In the genomic region with DNA sequence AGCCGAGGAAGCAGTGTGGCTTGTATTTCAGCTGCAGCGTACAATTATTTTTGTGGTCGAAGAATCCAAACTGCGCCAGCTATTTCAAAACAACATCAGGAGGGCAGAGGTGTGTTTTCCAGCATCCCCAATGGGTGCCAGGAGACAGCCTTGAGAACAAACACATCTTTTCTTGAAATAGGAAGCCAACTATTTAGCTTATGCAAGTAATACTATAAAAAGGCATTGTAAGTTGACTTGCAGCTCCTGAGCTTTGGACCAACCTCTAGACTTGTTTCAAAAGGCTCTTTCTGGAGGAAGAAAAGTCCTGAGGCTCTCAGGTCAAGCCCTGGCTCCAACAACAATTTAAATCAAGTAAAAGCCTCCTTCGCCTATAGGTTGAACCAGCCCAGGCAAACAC, we compare ENCODE assay signal across 1 cellular context.
A peak's percentile ranks its signal among the peaks of the same experiment; 100 is the strongest.
TF ChIP-seq lines count a peak whose summit lies in the region.

No MANE protein-coding gene starts in this region.

TF ChIP-seq in HepG2, 621 proteins besides CTCF, POLR2A, EP300 and RAD21 (continued from another document and continues in another):
- TF ChIP-seq, protein P1, sequence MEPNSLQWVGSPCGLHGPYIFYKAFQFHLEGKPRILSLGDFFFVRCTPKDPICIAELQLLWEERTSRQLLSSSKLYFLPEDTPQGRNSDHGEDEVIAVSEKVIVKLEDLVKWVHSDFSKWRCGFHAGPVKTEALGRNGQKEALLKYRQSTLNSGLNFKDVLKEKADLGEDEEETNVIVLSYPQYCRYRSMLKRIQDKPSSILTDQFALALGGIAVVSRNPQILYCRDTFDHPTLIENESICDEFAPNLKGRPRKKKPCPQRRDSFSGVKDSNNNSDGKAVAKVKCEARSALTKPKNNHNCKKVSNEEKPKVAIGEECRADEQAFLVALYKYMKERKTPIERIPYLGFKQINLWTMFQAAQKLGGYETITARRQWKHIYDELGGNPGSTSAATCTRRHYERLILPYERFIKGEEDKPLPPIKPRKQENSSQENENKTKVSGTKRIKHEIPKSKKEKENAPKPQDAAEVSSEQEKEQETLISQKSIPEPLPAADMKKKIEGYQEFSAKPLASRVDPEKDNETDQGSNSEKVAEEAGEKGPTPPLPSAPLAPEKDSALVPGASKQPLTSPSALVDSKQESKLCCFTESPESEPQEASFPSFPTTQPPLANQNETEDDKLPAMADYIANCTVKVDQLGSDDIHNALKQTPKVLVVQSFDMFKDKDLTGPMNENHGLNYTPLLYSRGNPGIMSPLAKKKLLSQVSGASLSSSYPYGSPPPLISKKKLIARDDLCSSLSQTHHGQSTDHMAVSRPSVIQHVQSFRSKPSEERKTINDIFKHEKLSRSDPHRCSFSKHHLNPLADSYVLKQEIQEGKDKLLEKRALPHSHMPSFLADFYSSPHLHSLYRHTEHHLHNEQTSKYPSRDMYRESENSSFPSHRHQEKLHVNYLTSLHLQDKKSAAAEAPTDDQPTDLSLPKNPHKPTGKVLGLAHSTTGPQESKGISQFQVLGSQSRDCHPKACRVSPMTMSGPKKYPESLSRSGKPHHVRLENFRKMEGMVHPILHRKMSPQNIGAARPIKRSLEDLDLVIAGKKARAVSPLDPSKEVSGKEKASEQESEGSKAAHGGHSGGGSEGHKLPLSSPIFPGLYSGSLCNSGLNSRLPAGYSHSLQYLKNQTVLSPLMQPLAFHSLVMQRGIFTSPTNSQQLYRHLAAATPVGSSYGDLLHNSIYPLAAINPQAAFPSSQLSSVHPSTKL (CRISPR knock-in tag; IDR thresholded peaks at IDR 0.05): peak; percentile 61
- TF ChIP-seq, protein P2, sequence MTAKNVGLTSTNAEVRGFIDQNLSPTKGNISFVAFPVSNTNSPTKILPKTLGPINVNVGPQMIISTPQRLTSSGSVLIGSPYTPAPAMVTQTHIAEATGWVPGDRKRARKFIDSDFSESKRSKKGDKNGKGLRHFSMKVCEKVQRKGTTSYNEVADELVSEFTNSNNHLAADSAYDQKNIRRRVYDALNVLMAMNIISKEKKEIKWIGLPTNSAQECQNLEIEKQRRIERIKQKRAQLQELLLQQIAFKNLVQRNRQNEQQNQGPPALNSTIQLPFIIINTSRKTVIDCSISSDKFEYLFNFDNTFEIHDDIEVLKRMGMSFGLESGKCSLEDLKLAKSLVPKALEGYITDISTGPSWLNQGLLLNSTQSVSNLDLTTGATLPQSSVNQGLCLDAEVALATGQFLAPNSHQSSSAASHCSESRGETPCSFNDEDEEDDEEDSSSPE (CRISPR knock-in tag; IDR thresholded peaks at IDR 0.05): no peak
- TF ChIP-seq NFE2L2 (IDR thresholded peaks at IDR 0.05; ENCODE audit: low read length): no peak
- TF ChIP-seq GATAD2A (CRISPR knock-in tag; IDR thresholded peaks at IDR 0.05): peak; percentile 35; the same call in 1 of the 2 replicates
- TF ChIP-seq, protein P3, sequence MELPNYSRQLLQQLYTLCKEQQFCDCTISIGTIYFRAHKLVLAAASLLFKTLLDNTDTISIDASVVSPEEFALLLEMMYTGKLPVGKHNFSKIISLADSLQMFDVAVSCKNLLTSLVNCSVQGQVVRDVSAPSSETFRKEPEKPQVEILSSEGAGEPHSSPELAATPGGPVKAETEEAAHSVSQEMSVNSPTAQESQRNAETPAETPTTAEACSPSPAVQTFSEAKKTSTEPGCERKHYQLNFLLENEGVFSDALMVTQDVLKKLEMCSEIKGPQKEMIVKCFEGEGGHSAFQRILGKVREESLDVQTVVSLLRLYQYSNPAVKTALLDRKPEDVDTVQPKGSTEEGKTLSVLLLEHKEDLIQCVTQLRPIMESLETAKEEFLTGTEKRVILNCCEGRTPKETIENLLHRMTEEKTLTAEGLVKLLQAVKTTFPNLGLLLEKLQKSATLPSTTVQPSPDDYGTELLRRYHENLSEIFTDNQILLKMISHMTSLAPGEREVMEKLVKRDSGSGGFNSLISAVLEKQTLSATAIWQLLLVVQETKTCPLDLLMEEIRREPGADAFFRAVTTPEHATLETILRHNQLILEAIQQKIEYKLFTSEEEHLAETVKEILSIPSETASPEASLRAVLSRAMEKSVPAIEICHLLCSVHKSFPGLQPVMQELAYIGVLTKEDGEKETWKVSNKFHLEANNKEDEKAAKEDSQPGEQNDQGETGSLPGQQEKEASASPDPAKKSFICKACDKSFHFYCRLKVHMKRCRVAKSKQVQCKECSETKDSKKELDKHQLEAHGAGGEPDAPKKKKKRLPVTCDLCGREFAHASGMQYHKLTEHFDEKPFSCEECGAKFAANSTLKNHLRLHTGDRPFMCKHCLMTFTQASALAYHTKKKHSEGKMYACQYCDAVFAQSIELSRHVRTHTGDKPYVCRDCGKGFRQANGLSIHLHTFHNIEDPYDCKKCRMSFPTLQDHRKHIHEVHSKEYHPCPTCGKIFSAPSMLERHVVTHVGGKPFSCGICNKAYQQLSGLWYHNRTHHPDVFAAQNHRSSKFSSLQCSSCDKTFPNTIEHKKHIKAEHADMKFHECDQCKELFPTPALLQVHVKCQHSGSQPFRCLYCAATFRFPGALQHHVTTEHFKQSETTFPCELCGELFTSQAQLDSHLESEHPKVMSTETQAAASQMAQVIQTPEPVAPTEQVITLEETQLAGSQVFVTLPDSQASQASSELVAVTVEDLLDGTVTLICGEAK (IDR thresholded peaks at IDR 0.05): no peak
- TF ChIP-seq, protein P3 (CRISPR knock-in tag; IDR thresholded peaks at IDR 0.05): no peak
- no peak for TF ChIP-seq ZNF563 (CRISPR knock-in tag; IDR thresholded peaks at IDR 0.05)
- no peak for TF ChIP-seq ONECUT2 (CRISPR knock-in tag; IDR thresholded peaks at IDR 0.05)
- TF ChIP-seq HOXA9 (CRISPR knock-in tag; IDR thresholded peaks at IDR 0.05; ENCODE audit: borderline replicate concordance): no peak
- TF ChIP-seq KLF6 (CRISPR knock-in tag; IDR thresholded peaks at IDR 0.05): no peak
- TF ChIP-seq, protein P4, sequence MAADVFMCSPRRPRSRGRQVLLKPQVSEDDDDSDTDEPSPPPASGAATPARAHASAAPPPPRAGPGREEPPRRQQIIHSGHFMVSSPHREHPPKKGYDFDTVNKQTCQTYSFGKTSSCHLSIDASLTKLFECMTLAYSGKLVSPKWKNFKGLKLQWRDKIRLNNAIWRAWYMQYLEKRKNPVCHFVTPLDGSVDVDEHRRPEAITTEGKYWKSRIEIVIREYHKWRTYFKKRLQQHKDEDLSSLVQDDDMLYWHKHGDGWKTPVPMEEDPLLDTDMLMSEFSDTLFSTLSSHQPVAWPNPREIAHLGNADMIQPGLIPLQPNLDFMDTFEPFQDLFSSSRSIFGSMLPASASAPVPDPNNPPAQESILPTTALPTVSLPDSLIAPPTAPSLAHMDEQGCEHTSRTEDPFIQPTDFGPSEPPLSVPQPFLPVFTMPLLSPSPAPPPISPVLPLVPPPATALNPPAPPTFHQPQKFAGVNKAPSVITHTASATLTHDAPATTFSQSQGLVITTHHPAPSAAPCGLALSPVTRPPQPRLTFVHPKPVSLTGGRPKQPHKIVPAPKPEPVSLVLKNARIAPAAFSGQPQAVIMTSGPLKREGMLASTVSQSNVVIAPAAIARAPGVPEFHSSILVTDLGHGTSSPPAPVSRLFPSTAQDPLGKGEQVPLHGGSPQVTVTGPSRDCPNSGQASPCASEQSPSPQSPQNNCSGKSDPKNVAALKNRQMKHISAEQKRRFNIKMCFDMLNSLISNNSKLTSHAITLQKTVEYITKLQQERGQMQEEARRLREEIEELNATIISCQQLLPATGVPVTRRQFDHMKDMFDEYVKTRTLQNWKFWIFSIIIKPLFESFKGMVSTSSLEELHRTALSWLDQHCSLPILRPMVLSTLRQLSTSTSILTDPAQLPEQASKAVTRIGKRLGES (CRISPR knock-in tag; IDR thresholded peaks at IDR 0.05; ENCODE audit: borderline replicate concordance): no peak
- TF ChIP-seq, protein P5, sequence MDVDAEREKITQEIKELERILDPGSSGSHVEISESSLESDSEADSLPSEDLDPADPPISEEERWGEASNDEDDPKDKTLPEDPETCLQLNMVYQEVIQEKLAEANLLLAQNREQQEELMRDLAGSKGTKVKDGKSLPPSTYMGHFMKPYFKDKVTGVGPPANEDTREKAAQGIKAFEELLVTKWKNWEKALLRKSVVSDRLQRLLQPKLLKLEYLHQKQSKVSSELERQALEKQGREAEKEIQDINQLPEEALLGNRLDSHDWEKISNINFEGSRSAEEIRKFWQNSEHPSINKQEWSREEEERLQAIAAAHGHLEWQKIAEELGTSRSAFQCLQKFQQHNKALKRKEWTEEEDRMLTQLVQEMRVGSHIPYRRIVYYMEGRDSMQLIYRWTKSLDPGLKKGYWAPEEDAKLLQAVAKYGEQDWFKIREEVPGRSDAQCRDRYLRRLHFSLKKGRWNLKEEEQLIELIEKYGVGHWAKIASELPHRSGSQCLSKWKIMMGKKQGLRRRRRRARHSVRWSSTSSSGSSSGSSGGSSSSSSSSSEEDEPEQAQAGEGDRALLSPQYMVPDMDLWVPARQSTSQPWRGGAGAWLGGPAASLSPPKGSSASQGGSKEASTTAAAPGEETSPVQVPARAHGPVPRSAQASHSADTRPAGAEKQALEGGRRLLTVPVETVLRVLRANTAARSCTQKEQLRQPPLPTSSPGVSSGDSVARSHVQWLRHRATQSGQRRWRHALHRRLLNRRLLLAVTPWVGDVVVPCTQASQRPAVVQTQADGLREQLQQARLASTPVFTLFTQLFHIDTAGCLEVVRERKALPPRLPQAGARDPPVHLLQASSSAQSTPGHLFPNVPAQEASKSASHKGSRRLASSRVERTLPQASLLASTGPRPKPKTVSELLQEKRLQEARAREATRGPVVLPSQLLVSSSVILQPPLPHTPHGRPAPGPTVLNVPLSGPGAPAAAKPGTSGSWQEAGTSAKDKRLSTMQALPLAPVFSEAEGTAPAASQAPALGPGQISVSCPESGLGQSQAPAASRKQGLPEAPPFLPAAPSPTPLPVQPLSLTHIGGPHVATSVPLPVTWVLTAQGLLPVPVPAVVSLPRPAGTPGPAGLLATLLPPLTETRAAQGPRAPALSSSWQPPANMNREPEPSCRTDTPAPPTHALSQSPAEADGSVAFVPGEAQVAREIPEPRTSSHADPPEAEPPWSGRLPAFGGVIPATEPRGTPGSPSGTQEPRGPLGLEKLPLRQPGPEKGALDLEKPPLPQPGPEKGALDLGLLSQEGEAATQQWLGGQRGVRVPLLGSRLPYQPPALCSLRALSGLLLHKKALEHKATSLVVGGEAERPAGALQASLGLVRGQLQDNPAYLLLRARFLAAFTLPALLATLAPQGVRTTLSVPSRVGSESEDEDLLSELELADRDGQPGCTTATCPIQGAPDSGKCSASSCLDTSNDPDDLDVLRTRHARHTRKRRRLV (CRISPR knock-in tag; IDR thresholded peaks at IDR 0.05): no peak
- TF ChIP-seq, protein P6, sequence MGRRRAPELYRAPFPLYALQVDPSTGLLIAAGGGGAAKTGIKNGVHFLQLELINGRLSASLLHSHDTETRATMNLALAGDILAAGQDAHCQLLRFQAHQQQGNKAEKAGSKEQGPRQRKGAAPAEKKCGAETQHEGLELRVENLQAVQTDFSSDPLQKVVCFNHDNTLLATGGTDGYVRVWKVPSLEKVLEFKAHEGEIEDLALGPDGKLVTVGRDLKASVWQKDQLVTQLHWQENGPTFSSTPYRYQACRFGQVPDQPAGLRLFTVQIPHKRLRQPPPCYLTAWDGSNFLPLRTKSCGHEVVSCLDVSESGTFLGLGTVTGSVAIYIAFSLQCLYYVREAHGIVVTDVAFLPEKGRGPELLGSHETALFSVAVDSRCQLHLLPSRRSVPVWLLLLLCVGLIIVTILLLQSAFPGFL (CRISPR knock-in tag; IDR thresholded peaks at IDR 0.05): no peak
- no peak for TF ChIP-seq EZH2 (conservative IDR thresholded peaks at IDR 0.05; ENCODE audit: low read depth, low read length)
- TF ChIP-seq, protein P7, sequence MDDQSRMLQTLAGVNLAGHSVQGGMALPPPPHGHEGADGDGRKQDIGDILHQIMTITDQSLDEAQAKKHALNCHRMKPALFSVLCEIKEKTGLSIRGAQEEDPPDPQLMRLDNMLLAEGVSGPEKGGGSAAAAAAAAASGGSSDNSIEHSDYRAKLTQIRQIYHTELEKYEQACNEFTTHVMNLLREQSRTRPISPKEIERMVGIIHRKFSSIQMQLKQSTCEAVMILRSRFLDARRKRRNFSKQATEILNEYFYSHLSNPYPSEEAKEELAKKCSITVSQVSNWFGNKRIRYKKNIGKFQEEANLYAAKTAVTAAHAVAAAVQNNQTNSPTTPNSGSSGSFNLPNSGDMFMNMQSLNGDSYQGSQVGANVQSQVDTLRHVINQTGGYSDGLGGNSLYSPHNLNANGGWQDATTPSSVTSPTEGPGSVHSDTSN (CRISPR knock-in tag; IDR thresholded peaks at IDR 0.05; ENCODE audit: borderline replicate concordance): no peak
- no peak for TF ChIP-seq ZNF12 (CRISPR knock-in tag; IDR thresholded peaks at IDR 0.05)
- no peak for TF ChIP-seq DR1 (CRISPR knock-in tag; IDR thresholded peaks at IDR 0.05)
- TF ChIP-seq, protein P8, sequence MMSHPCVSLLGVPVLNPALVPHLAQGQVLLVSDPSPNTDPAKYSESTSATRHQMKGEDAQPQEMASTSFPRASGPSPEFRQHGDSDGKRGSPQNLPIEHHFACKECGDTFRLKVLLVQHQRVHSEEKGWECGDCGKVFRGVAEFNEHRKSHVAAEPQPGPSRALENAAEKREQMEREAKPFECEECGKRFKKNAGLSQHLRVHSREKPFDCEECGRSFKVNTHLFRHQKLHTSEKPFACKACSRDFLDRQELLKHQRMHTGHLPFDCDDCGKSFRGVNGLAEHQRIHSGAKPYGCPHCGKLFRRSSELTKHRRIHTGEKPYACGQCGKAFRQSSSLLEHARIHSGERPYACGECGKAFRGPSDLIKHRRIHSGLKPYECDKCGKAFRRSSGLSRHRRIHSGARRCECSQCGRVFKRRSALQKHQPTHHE (CRISPR knock-in tag; IDR thresholded peaks at IDR 0.05; ENCODE audit: borderline replicate concordance): no peak
- TF ChIP-seq ZNF441 (CRISPR knock-in tag; IDR thresholded peaks at IDR 0.05; ENCODE audit: borderline replicate concordance): no peak
- no peak for TF ChIP-seq ZNF605 (CRISPR knock-in tag; IDR thresholded peaks at IDR 0.05)
- no peak for TF ChIP-seq HNRNPL (IDR thresholded peaks at IDR 0.05; ENCODE audit: low read depth, low read length)
- TF ChIP-seq ZNF720 (CRISPR knock-in tag; IDR thresholded peaks at IDR 0.05): no peak
